Comparison of ENCODE assay signal across 11 cellular contexts in the genomic region with DNA sequence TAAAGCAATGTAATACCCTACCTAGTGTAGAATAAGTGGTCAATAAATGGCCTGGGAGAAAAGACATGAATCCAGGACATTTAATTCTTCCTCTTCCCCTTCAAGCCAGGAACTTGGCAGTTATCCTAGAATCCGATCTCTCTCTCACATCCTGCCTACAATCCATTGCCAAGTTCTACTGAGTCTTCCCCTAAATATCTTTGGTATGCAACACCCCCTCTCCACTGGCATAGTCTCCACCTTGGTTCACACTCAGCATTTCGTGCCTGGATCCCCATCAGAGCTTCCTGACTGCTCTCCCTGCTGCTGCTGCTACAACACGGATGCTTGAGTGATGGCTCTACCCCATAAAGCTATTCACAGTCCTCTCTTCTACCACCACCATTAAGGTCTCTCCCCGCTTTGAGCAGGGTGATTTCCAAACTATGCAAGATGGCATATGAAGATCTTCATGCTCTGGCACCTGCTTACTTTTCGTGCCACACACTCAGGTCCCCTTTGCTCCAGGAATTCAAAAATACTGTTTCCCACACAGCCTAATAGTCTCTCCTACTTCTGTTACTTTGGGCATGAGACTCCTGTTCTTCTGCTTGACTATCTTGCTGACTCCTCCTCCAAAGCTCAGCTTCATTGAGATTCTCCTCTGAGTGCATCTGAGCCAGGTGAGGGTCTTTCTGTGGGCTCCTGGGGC. TPM values are rescaled to one million over a fixed set of nuclear protein-coding genes. Genes with fewer than 3 reads are reported as not detected.
DNase-seq lines count a peak whose midpoint lies in the region; ATAC-seq and TF ChIP-seq lines count a peak whose summit lies in the region.
"Had no signal": no experiment of that assay in that cellular context is flagged by ENCODE, and none has a peak within 500 bp of the region (broad histone marks: within the 10 kb centered on the region; RNA-seq: fewer than 3 reads in every experiment).

No MANE protein-coding gene starts in this region.

- no peaks in the 10 kb centered on the region for H3K27me3 Mint-ChIP-seq in activated CD4-positive, alpha-beta T cell treated with anti-CD3 and anti-CD28 coated beads, Interleukin-2, amount 10 ng/mL, durations not matched to agents 24 days and 14 days

- ATAC-seq in HG02678 (IDR thresholded peaks at IDR 0.05; ENCODE audit: unreplicated experiment) (no peak), HG02970 (IDR thresholded peaks at IDR 0.05; ENCODE audit: low FRiP score, unreplicated experiment) (no peak)

- H3K4me3 ChIP-seq in dorsolateral prefrontal cortex, result peak overlapping the region in 42 of 59 donors; percentile 1 to 83 (median 32)

- DNase-seq in Caki2 (ENCODE audit: low read depth) (peak; percentile 45), NCI-H69 (lab: John Stamatoyannopoulos, UW) (peak; percentile 41), dorsolateral prefrontal cortex (peak in 5 of 10 donors; percentile 45 to 72 (median 61)), non-pigmented ciliary epithelial cell (ENCODE audit: low read depth) (peak; percentile 93), NCI-H748 treated with DMSO at 0.1 percent for 48 hours (lab: John Stamatoyannopoulos, UW) (no peak)
- DNase-seq in activated CD4-positive, alpha-beta T cell treated with anti-CD3 and anti-CD28 coated beads, Interleukin-2, amount 10 ng/mL, durations not matched to agents 24 days and 14 days, result no peak
- DNase-seq: activated naive CD8-positive, alpha-beta T cell treated with anti-CD3 and anti-CD28 coated beads, Interleukin-2, amount 10 ng/mL, durations not matched to agents 7 days and 5 days; immature natural killer cell; stimulated activated CD4-positive, alpha-beta T cell treated with anti-CD3 and anti-CD28 coated beads, Interleukin-2, amount 100 ng/mL, for 24 hours had no signal

- H3K4me1 Mint-ChIP-seq in activated CD4-positive, alpha-beta T cell treated with anti-CD3 and anti-CD28 coated beads, Interleukin-2, amount 10 ng/mL, durations not matched to agents 24 days and 14 days, result peaks cover 7% of the 10 kb centered on the region
- H3K4me1 Mint-ChIP-seq: activated naive CD8-positive, alpha-beta T cell treated with anti-CD3 and anti-CD28 coated beads, Interleukin-2, amount 10 ng/mL, durations not matched to agents 7 days and 5 days; immature natural killer cell had no signal

- in situ Hi-C loops in Caki2 (cut with HindIII; ENCODE audit: low pct_unique_long_range_greater_than_20kb, low sequenced_read_pairs), result no loop called here

- no peaks in the 10 kb centered on the region for H3K36me3 Mint-ChIP-seq in activated CD4-positive, alpha-beta T cell treated with anti-CD3 and anti-CD28 coated beads, Interleukin-2, amount 10 ng/mL, durations not matched to agents 24 days and 14 days (ENCODE audit: low read depth)
- H3K36me3 Mint-ChIP-seq: activated naive CD8-positive, alpha-beta T cell treated with anti-CD3 and anti-CD28 coated beads, Interleukin-2, amount 10 ng/mL, durations not matched to agents 7 days and 5 days; immature natural killer cell had no signal

- no peak for TF ChIP-seq CTCF in dorsolateral prefrontal cortex (IDR thresholded peaks at IDR 0.05 in 54 of 56, conservative IDR thresholded peaks at IDR 0.05 in 2 of 56; ENCODE audit: low read depth in 1 of 56, partially characterized antibody in 56 of 56)

- intact Hi-C loops in dorsolateral prefrontal cortex (cut with DNase I), result loop anchor here in 1 of 2 donors (5.0 to 10.0 kb wide), 2 partner anchors 33 to 50 kb away; no protein-coding TSS in a partner anchor
- intact Hi-C loops in activated CD4-positive, alpha-beta T cell treated with anti-CD3 and anti-CD28 coated beads, Interleukin-2, amount 10 ng/mL, durations not matched to agents 24 days and 14 days (cut with micrococcal nuclease), result no loop called here

- peak overlapping the region in 54 of 59 donors; percentile 5 to 97 (median 72) for H3K27ac ChIP-seq in dorsolateral prefrontal cortex

- no peaks in the 10 kb centered on the region for H3K27me3 ChIP-seq in dorsolateral prefrontal cortex

- H3K4me3 Mint-ChIP-seq in activated CD4-positive, alpha-beta T cell treated with anti-CD3 and anti-CD28 coated beads, Interleukin-2, amount 10 ng/mL, durations not matched to agents 24 days and 14 days, result no peak overlapping the region
- H3K4me3 Mint-ChIP-seq: activated naive CD8-positive, alpha-beta T cell treated with anti-CD3 and anti-CD28 coated beads, Interleukin-2, amount 10 ng/mL, durations not matched to agents 7 days and 5 days; immature natural killer cell had no signal

- H3K9me3 Mint-ChIP-seq in activated CD4-positive, alpha-beta T cell treated with anti-CD3 and anti-CD28 coated beads, Interleukin-2, amount 10 ng/mL, durations not matched to agents 24 days and 14 days, result no peaks in the 10 kb centered on the region
- H3K9me3 Mint-ChIP-seq: activated naive CD8-positive, alpha-beta T cell treated with anti-CD3 and anti-CD28 coated beads, Interleukin-2, amount 10 ng/mL, durations not matched to agents 7 days and 5 days; immature natural killer cell had no signal

- no peak overlapping the region for H3K27ac Mint-ChIP-seq in activated CD4-positive, alpha-beta T cell treated with anti-CD3 and anti-CD28 coated beads, Interleukin-2, amount 10 ng/mL, durations not matched to agents 24 days and 14 days
- H3K27ac Mint-ChIP-seq: activated naive CD8-positive, alpha-beta T cell treated with anti-CD3 and anti-CD28 coated beads, Interleukin-2, amount 10 ng/mL, durations not matched to agents 7 days and 5 days; immature natural killer cell had no signal

RNA-seq across cellular contexts. Expression of a gene that starts 4.8 kb away (rescaled TPM):
- total RNA-seq in Caki2 (2014; rRNA removed; shearing (Covaris generic); ENCODE audit: low replicate concordance), result 5.9 and 14.2 TPM in 2 replicates
- 100 to 1,000 TPM; 181 to 667 (median 439) TPM for total RNA-seq in dorsolateral prefrontal cortex
- total RNA-seq in activated CD4-positive, alpha-beta T cell treated with anti-CD3 and anti-CD28 coated beads, Interleukin-2, amount 10 ng/mL, durations not matched to agents 24 days and 14 days, result 22.9 and 23.5 TPM in 2 replicates

Comparison
In these comparisons a context has a peak if more than half of its experiments do, and no peak if none do; other contexts are left out.
1. DNase-seq: peak in Caki2 (single experiment), NCI-H69 (single experiment) and non-pigmented ciliary epithelial cell (single experiment); none in activated CD4-positive, alpha-beta T cell treated with anti-CD3 and anti-CD28 coated beads, Interleukin-2, amount 10 ng/mL, durations not matched to agents 24 days and 14 days (single experiment) and NCI-H748 treated with DMSO at 0.1 percent for 48 hours (single experiment).